ENCODE assay signal across 8 cellular contexts in genomic region chr13:22168437-22168836, GRCh38.
"Had no signal": no experiment of that assay in that cellular context is flagged by ENCODE, and none has a peak within 500 bp of the region (broad histone marks: within the 10 kb centered on the region; RNA-seq: fewer than 3 reads in every experiment).

No MANE protein-coding gene starts in this region.

- FAIRE-seq: H1, H54, HTR-8/SVneo, K562 had no signal

- H3K27ac Mint-ChIP-seq: GM23338, H9 had no signal

- H3K4me3 ChIP-seq: GM23338, K562 had no signal

- DNase-seq: H9, HCEC 1CT, IMR-90 had no signal

- H3K9me3 Mint-ChIP-seq: GM23338, H9 had no signal

- H3K4me3 Mint-ChIP-seq: GM23338, H9 had no signal
